Comparison of ENCODE assay signal across 1 cellular context in the genomic region with DNA sequence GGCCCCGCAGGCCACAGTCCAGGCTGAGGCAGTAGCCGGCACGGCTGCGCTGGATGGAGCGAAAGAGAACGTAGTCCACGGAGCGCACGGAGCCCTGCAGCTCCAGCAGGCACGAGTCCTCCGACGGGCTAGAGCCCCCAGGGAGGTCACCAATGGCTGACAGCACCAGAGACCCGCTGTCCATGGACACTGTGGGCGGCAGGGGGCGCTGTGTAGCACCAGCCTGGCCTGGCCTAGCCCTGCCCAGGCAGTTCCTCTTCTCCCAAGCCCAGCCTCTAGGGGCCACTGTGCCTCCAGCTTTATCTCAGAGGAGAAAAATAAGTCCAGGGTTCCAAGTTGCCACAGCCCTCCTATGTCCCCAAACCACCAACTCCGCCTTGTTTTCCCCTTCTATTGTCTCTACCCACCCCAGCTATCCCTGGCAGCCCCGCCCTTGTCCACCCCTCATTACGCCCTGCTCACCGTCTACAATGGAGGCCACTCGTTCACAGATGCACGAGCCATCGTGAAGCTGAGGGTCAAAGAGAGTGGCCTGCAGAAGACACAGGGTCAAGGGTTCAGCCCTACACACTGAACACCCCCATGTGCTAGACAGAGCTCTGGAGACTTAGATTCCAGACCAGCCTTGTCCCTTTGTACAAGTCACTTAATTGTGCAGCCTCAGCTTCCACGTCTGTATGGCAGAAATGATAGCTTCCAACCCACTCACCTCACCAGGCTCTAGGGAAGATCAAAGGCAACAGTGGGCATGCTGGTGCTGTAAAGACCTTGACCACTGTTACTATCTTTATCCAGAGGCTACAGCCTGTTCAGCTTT.
TF ChIP-seq lines count a peak whose summit lies in the region.

No MANE protein-coding gene starts in this region.

TF ChIP-seq in HepG2, 621 proteins besides CTCF, POLR2A, EP300 and RAD21 (continues in another document):
- TF ChIP-seq STAG1 (CRISPR knock-in tag; IDR thresholded peaks at IDR 0.05) (peak; percentile 98), GMEB1 (CRISPR knock-in tag; IDR thresholded peaks at IDR 0.05; ENCODE audit: borderline replicate concordance) (peak; percentile 47; the same call in 1 of the 2 replicates), ZFP36L2 (CRISPR knock-in tag; IDR thresholded peaks at IDR 0.05) (no peak), ARNT2 (CRISPR knock-in tag; IDR thresholded peaks at IDR 0.05; ENCODE audit: low read depth) (0 out of 2 replicates have a peak, but pooled peaks have one; percentile 12), KDM2A (CRISPR knock-in tag; IDR thresholded peaks at IDR 0.05; ENCODE audit: borderline replicate concordance, low read depth) (peak; percentile 71; the same call in 1 of the 2 replicates), ZNF772 (CRISPR knock-in tag; IDR thresholded peaks at IDR 0.05) (0 out of 2 replicates have a peak, but pooled peaks have one; percentile 47), ZBTB7A (CRISPR knock-in tag; IDR thresholded peaks at IDR 0.05) (0 out of 2 replicates have a peak, but pooled peaks have one; percentile 63), PRMT3 (CRISPR knock-in tag; IDR thresholded peaks at IDR 0.05; ENCODE audit: borderline replicate concordance, low read depth) (no peak), HDAC1 (CRISPR knock-in tag; IDR thresholded peaks at IDR 0.05) (peak; percentile 64), DR1 (CRISPR knock-in tag; IDR thresholded peaks at IDR 0.05) (no peak), HIVEP1 (CRISPR knock-in tag; IDR thresholded peaks at IDR 0.05) (0 out of 2 replicates have a peak, but pooled peaks have one; percentile 47), KAT7 (CRISPR knock-in tag; IDR thresholded peaks at IDR 0.05; ENCODE audit: borderline replicate concordance) (peak; percentile 77; the same call in 1 of the 2 replicates), SRSF1 (optimal IDR thresholded peaks at IDR 0.05; ENCODE audit: low read depth, low read length) (no peak), ARHGAP35 (CRISPR knock-in tag; IDR thresholded peaks at IDR 0.05; ENCODE audit: borderline replicate concordance) (no peak), NR2F1 (CRISPR knock-in tag; IDR thresholded peaks at IDR 0.05) (peak; percentile 31 to 56; a peak in 1 of 4 replicates), CSRNP1 (CRISPR knock-in tag; IDR thresholded peaks at IDR 0.05) (peak; percentile 78), KAT8 (CRISPR knock-in tag; IDR thresholded peaks at IDR 0.05) (0 out of 2 replicates have a peak, but pooled peaks have one; percentile 13), ZNF34 (CRISPR knock-in tag; IDR thresholded peaks at IDR 0.05; ENCODE audit: borderline replicate concordance) (no peak), ZNF264 (CRISPR knock-in tag; IDR thresholded peaks at IDR 0.05) (no peak; the same call in 1 of the 2 replicates), ZNF460 (CRISPR knock-in tag; IDR thresholded peaks at IDR 0.05; ENCODE audit: borderline replicate concordance) (no peak), ZFY (CRISPR knock-in tag; IDR thresholded peaks at IDR 0.05) (peak; percentile 63), ZNF768 (CRISPR knock-in tag; IDR thresholded peaks at IDR 0.05) (peak; percentile 58; the same call in 1 of the 2 replicates), TBX2 (CRISPR knock-in tag; IDR thresholded peaks at IDR 0.05; ENCODE audit: borderline replicate concordance) (peak; percentile 41; the same call in 1 of the 2 replicates), MAFF (IDR thresholded peaks at IDR 0.05; ENCODE audit: low read depth, low read length) (peak; percentile 5; the same call in 1 of the 2 replicates), NR2F6 (IDR thresholded peaks at IDR 0.05) (peak; percentile 66), NR2F6 (CRISPR knock-in tag; IDR thresholded peaks at IDR 0.05) (peak; percentile 65), MYC (CRISPR knock-in tag; IDR thresholded peaks at IDR 0.05; ENCODE audit: borderline replicate concordance) (peak; percentile 50), ZNF543 (CRISPR knock-in tag; IDR thresholded peaks at IDR 0.05) (no peak), PTBP1 (IDR thresholded peaks at IDR 0.05; ENCODE audit: low read depth, low read length, poor library complexity, severe bottlenecking) (no peak), ZFP90 (CRISPR knock-in tag; IDR thresholded peaks at IDR 0.05; ENCODE audit: borderline replicate concordance) (peak; percentile 78; the same call in 1 of the 2 replicates), NFE2L2 (IDR thresholded peaks at IDR 0.05; ENCODE audit: low read length) (no peak; the same call in 1 of the 2 replicates), CREM (IDR thresholded peaks at IDR 0.05) (no peak), CREM (CRISPR knock-in tag; IDR thresholded peaks at IDR 0.05) (no peak), POGZ (CRISPR knock-in tag; IDR thresholded peaks at IDR 0.05) (peak; percentile 16; the same call in 1 of the 2 replicates), RXRB (CRISPR knock-in tag; IDR thresholded peaks at IDR 0.05; ENCODE audit: borderline replicate concordance) (peak; percentile 46; the same call in 1 of the 2 replicates), TRIM24 (CRISPR knock-in tag; IDR thresholded peaks at IDR 0.05) (no peak), KLF12 (CRISPR knock-in tag; IDR thresholded peaks at IDR 0.05; ENCODE audit: borderline replicate concordance) (peak; percentile 67; the same call in 1 of the 2 replicates), ZNF124 (CRISPR knock-in tag; IDR thresholded peaks at IDR 0.05) (no peak), TARDBP (CRISPR knock-in tag; IDR thresholded peaks at IDR 0.05) (peak; percentile 63; the same call in 1 of the 2 replicates), ZNF333 (CRISPR knock-in tag; IDR thresholded peaks at IDR 0.05; ENCODE audit: borderline replicate concordance) (no peak)
- TF ChIP-seq, protein P1, sequence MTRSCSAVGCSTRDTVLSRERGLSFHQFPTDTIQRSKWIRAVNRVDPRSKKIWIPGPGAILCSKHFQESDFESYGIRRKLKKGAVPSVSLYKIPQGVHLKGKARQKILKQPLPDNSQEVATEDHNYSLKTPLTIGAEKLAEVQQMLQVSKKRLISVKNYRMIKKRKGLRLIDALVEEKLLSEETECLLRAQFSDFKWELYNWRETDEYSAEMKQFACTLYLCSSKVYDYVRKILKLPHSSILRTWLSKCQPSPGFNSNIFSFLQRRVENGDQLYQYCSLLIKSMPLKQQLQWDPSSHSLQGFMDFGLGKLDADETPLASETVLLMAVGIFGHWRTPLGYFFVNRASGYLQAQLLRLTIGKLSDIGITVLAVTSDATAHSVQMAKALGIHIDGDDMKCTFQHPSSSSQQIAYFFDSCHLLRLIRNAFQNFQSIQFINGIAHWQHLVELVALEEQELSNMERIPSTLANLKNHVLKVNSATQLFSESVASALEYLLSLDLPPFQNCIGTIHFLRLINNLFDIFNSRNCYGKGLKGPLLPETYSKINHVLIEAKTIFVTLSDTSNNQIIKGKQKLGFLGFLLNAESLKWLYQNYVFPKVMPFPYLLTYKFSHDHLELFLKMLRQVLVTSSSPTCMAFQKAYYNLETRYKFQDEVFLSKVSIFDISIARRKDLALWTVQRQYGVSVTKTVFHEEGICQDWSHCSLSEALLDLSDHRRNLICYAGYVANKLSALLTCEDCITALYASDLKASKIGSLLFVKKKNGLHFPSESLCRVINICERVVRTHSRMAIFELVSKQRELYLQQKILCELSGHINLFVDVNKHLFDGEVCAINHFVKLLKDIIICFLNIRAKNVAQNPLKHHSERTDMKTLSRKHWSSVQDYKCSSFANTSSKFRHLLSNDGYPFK (CRISPR knock-in tag; IDR thresholded peaks at IDR 0.05; ENCODE audit: borderline replicate concordance) = peak; percentile 69; the same call in 1 of the 2 replicates
- TF ChIP-seq, protein P2, sequence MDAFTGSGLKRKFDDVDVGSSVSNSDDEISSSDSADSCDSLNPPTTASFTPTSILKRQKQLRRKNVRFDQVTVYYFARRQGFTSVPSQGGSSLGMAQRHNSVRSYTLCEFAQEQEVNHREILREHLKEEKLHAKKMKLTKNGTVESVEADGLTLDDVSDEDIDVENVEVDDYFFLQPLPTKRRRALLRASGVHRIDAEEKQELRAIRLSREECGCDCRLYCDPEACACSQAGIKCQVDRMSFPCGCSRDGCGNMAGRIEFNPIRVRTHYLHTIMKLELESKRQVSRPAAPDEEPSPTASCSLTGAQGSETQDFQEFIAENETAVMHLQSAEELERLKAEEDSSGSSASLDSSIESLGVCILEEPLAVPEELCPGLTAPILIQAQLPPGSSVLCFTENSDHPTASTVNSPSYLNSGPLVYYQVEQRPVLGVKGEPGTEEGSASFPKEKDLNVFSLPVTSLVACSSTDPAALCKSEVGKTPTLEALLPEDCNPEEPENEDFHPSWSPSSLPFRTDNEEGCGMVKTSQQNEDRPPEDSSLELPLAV (CRISPR knock-in tag; conservative IDR thresholded peaks at IDR 0.05; ENCODE audit: low read depth) = no peak
- TF ChIP-seq, protein P3, sequence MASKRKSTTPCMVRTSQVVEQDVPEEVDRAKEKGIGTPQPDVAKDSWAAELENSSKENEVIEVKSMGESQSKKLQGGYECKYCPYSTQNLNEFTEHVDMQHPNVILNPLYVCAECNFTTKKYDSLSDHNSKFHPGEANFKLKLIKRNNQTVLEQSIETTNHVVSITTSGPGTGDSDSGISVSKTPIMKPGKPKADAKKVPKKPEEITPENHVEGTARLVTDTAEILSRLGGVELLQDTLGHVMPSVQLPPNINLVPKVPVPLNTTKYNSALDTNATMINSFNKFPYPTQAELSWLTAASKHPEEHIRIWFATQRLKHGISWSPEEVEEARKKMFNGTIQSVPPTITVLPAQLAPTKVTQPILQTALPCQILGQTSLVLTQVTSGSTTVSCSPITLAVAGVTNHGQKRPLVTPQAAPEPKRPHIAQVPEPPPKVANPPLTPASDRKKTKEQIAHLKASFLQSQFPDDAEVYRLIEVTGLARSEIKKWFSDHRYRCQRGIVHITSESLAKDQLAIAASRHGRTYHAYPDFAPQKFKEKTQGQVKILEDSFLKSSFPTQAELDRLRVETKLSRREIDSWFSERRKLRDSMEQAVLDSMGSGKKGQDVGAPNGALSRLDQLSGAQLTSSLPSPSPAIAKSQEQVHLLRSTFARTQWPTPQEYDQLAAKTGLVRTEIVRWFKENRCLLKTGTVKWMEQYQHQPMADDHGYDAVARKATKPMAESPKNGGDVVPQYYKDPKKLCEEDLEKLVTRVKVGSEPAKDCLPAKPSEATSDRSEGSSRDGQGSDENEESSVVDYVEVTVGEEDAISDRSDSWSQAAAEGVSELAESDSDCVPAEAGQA (IDR thresholded peaks at IDR 0.05; ENCODE audit: low read depth) = 0 out of 2 replicates have a peak, but pooled peaks have one; percentile 46
- TF ChIP-seq, protein P3 (CRISPR knock-in tag; IDR thresholded peaks at IDR 0.05; ENCODE audit: borderline replicate concordance) = no peak; the same call in 1 of the 2 replicates
